20 cellular contexts compared by ENCODE assay signal in genomic region chr10:130910848-130911247, GRCh38.
DNase-seq lines count a peak whose midpoint lies in the region; ATAC-seq, FAIRE-seq and TF ChIP-seq lines count a peak whose summit lies in the region.
"Had no signal": no experiment of that assay in that cellular context is flagged by ENCODE, and none has a peak within 500 bp of the region (broad histone marks: within the 10 kb centered on the region; RNA-seq: fewer than 3 reads in every experiment).

No MANE protein-coding gene starts in this region.

- 1% methylated on average over 2 of the region's 2 CpGs for WGBS in HepG2 (ENCODE audit: low lambda C conversion rate)
- 65% methylated on average over 2 of the region's 2 CpGs for WGBS in right lobe of liver (ENCODE audit: insufficient coverage, low coverage, low lambda C conversion rate, missing lambda C conversion rate)
- 0% methylated on average over 1 of the region's 2 CpGs for WGBS in K562 (ENCODE audit: insufficient coverage, low coverage, missing lambda C conversion rate)

- no peak overlapping the region for H3K4me2 ChIP-seq in HepG2 (ENCODE audit: low read depth, low read length)
- H3K4me2 ChIP-seq in K562 (ENCODE audit: insufficient read depth, low read length), result no peak overlapping the region
- H3K4me2 ChIP-seq: A549 had no signal

- ATAC-seq in HepG2, result no peak
- ATAC-seq in right lobe of liver, result no peak
- ATAC-seq in K562, result no peak
- no peak for ATAC-seq in left lung
- ATAC-seq: A549; CD8-positive, alpha-beta T cell had no signal

- no peak overlapping the region for H2AFZ ChIP-seq in HepG2 (ENCODE audit: low read length)
- no peak overlapping the region for H2AFZ ChIP-seq in K562 (ENCODE audit: low read depth, low read length)

- POLR2A ChIA-PET in HepG2 (lab: Yijun Ruan, JAX) (no interaction called here), K562 (lab: Yijun Ruan, JAX) (no interaction called here)

- H3K27me3 ChIP-seq in HepG2 (ENCODE audit: control insufficient read depth in 1 of 2, insufficient read depth in 2 of 2, low read length in 2 of 2), result peaks cover 0 to 9% of the 10 kb centered on the region in 2 experiments; a peak in 1 of 5 replicates
- H3K27me3 ChIP-seq in right lobe of liver, result no peaks in the 10 kb centered on the region
- no peaks in the 10 kb centered on the region for H3K27me3 ChIP-seq in K562 (ENCODE audit: control insufficient read depth in 2 of 2, insufficient read depth in 2 of 2, low read length in 2 of 2)
- H3K27me3 ChIP-seq in left lung, result peaks cover 0 to 4% of the 10 kb centered on the region in 2 donors
- H3K27me3 ChIP-seq: BLaER1 treated with 17β-estradiol and CSF1 and Interleukin-3, amounts not matched to agents 10 nM and 100 nM had no signal

- H3K79me2 ChIP-seq in HepG2 (ENCODE audit: insufficient read depth, low read length) (no peaks in the 10 kb centered on the region), K562 (ENCODE audit: control insufficient read depth, insufficient read depth, low read length) (no peaks in the 10 kb centered on the region)

- CTCF ChIA-PET in HepG2 (lab: Yijun Ruan, JAX; ENCODE audit: low intra/inter-chr PET ratio, low total read pairs), result no interaction called here
- CTCF ChIA-PET in K562 (lab: Yijun Ruan, JAX; ENCODE audit: low intra/inter-chr PET ratio), result no interaction called here

- H3K4me1 ChIP-seq in HepG2 (ENCODE audit: insufficient read depth, low read length), result no peaks in the 10 kb centered on the region
- no peaks in the 10 kb centered on the region for H3K4me1 ChIP-seq in right lobe of liver
- H3K4me1 ChIP-seq in K562 (replicated peaks in 1 of 2; ENCODE audit: control insufficient read depth in 2 of 2, insufficient read depth in 2 of 2, low read length in 2 of 2), result no peaks in the 10 kb centered on the region
- no peaks in the 10 kb centered on the region for H3K4me1 ChIP-seq in left lung
- H3K4me1 ChIP-seq: A549, Caco-2 had no signal

- no peaks in the 10 kb centered on the region for H3K9me1 ChIP-seq in K562 (ENCODE audit: control insufficient read depth, insufficient read depth, low read length)

- TF ChIP-seq CTCF in HepG2 (CRISPR knock-in tag; IDR thresholded peaks at IDR 0.05), result no peak
- TF ChIP-seq CTCF in right lobe of liver (IDR thresholded peaks at IDR 0.05), result no peak
- TF ChIP-seq CTCF in K562 (IDR thresholded peaks at IDR 0.05 in 2 of 3, conservative IDR thresholded peaks at IDR 0.05 in 1 of 3; ENCODE audit: insufficient read depth in 2 of 3, low read depth in 1 of 3, low read length in 3 of 3), result no peak
- TF ChIP-seq CTCF in left lung (IDR thresholded peaks at IDR 0.05), result no peak

- H3K4me3 ChIP-seq in HepG2 (replicated peaks in 1 of 3; ENCODE audit: insufficient read depth in 1 of 3, low read depth in 2 of 3, low read length in 3 of 3) (no peak overlapping the region), right lobe of liver (no peak overlapping the region), K562 (no peak overlapping the region), left lung (no peak overlapping the region)
- H3K4me3 ChIP-seq: A549; BLaER1 treated with 17β-estradiol and CSF1 and Interleukin-3, amounts not matched to agents 10 nM and 100 nM had no signal

- H3K36me3 ChIP-seq in HepG2 (replicated peaks in 1 of 2; ENCODE audit: control insufficient read depth in 1 of 2, insufficient read depth in 2 of 2, low read length in 2 of 2) (no peaks in the 10 kb centered on the region), right lobe of liver (no peaks in the 10 kb centered on the region), K562 (ENCODE audit: control insufficient read depth, insufficient read depth, low read length) (no peaks in the 10 kb centered on the region), left lung (no peaks in the 10 kb centered on the region)
- H3K36me3 ChIP-seq: BLaER1 treated with 17β-estradiol and CSF1 and Interleukin-3, amounts not matched to agents 10 nM and 100 nM had no signal

- TF ChIP-seq POLR2A in HepG2 (IDR thresholded peaks at IDR 0.05; ENCODE audit: insufficient read depth in 1 of 2, low read depth in 2 of 2, low read length in 2 of 2) (no peak), right lobe of liver (IDR thresholded peaks at IDR 0.05) (no peak), K562 (conservative IDR thresholded peaks at IDR 0.05) (no peak)

- DNase-seq in HepG2 (ENCODE audit: low spot score), result no peak
- DNase-seq in right lobe of liver, result no peak
- no peak for DNase-seq in K562 (ENCODE audit: extremely low read depth in 1 of 4, low spot score in 3 of 4)
- no peak for DNase-seq in left lung
- no peak for DNase-seq in NAMALWA (ENCODE audit: low spot score)
- DNase-seq: AML-193; Caco-2; Calu3; CD4-positive, alpha-beta T cell; CD8-positive, alpha-beta T cell; DMS79 treated with DMSO at 0.1 percent for 48 hours; GF-D8 had no signal

- H3K9ac ChIP-seq in HepG2 (ENCODE audit: insufficient read depth, low read depth, low read length) (no peak overlapping the region), K562 (ENCODE audit: insufficient read depth in 1 of 2, low read depth in 2 of 2, low read length in 2 of 2) (no peak overlapping the region)
- H3K9ac ChIP-seq: BLaER1 treated with 17β-estradiol and CSF1 and Interleukin-3, amounts not matched to agents 10 nM and 100 nM had no signal

- in situ Hi-C loops in HepG2 (cut with HindIII; ENCODE audit: extremely low pct_ligation_motif_present, low pct_unique_long_range_greater_than_20kb) (no loop called here), K562 (cut with MboI) (no loop called here)

- H3K9me3 ChIP-seq in HepG2 (ENCODE audit: low read length) (peaks cover 12% of the 10 kb centered on the region; the same call in 1 of the 2 replicates), right lobe of liver (peaks cover 0 to 4% (median 0%) of the 10 kb centered on the region in 4 donors), K562 (replicated peaks; ENCODE audit: control insufficient read depth, insufficient read depth, low read depth, low read length) (no peaks in the 10 kb centered on the region), left lung (peaks cover 0 to 18% of the 10 kb centered on the region in 2 donors)
- H3K9me3 ChIP-seq: Caco-2 had no signal

- TF ChIP-seq RAD21 in HepG2 (CRISPR knock-in tag; IDR thresholded peaks at IDR 0.05) (no peak), K562 (CRISPR knock-in tag; conservative IDR thresholded peaks at IDR 0.05 in 1 of 2, IDR thresholded peaks at IDR 0.05 in 1 of 2) (no peak)

- no peak overlapping the region for H3K27ac ChIP-seq in HepG2 (ENCODE audit: extremely low read length, insufficient read depth, low read length)
- no peak overlapping the region for H3K27ac ChIP-seq in right lobe of liver
- H3K27ac ChIP-seq in K562 (ENCODE audit: extremely low read depth, low read depth, low read length), result no peak overlapping the region
- H3K27ac ChIP-seq in left lung, result no peak overlapping the region
- H3K27ac ChIP-seq: 22Rv1; A549; BLaER1 treated with 17β-estradiol and CSF1 and Interleukin-3, amounts not matched to agents 10 nM and 100 nM; C4-2B had no signal

- intact Hi-C loops in HepG2 (cut with micrococcal nuclease; ENCODE audit: unreplicated experiment) (no loop called here), right lobe of liver (cut with DNase I) (no loop called here), K562 (cut with micrococcal nuclease) (no loop called here), left lung (cut with DNase I) (no loop called here)

- TF ChIP-seq EP300 in HepG2 (IDR thresholded peaks at IDR 0.05; ENCODE audit: low read depth in 2 of 2, low read length in 2 of 2) (no peak), HepG2 (CRISPR knock-in tag; IDR thresholded peaks at IDR 0.05; ENCODE audit: borderline replicate concordance) (no peak), K562 (IDR thresholded peaks at IDR 0.05; ENCODE audit: low read length) (no peak)

- FAIRE-seq in HepG2 (lab: Jason Lieb, UNC), result no peak
- no peak for FAIRE-seq in K562 (lab: Jason Lieb, UNC)
- FAIRE-seq: A549, D721Med, G401.6, GM12891, GM19239 had no signal

- no peaks in the 10 kb centered on the region for H4K20me1 ChIP-seq in HepG2 (ENCODE audit: insufficient read depth, low read length)
- no peaks in the 10 kb centered on the region for H4K20me1 ChIP-seq in K562 (replicated peaks; ENCODE audit: control insufficient read depth, insufficient read depth, low read length)
- H4K20me1 ChIP-seq: BLaER1 treated with 17β-estradiol and CSF1 and Interleukin-3, amounts not matched to agents 10 nM and 100 nM had no signal

- BruUV-seq in HepG2 (replicated peaks; lab: Mats Ljungman, UMichigan) (no TSS peak), K562 (replicated peaks; lab: Mats Ljungman, UMichigan) (no TSS peak)

TF ChIP-seq in HepG2, 621 proteins besides CTCF, POLR2A, EP300 and RAD21:
- TF ChIP-seq ZNF317 (CRISPR knock-in tag; IDR thresholded peaks at IDR 0.05) (peak; percentile 93), ZNF660 (CRISPR knock-in tag; IDR thresholded peaks at IDR 0.05; ENCODE audit: borderline replicate concordance, low read depth) (no peak)

TF ChIP-seq in K562, 482 proteins besides CTCF, POLR2A, EP300 and RAD21:
- no peak for TF ChIP-seq NR0B1 (IDR thresholded peaks at IDR 0.05; ENCODE audit: partially characterized antibody)
- TF ChIP-seq MXI1 (IDR thresholded peaks at IDR 0.05; ENCODE audit: low read depth, low read length), result no peak
- TF ChIP-seq NFE2 (IDR thresholded peaks at IDR 0.05; ENCODE audit: low read depth), result 0 out of 2 replicates have a peak, but pooled peaks have one; percentile 37

Comparison
In these comparisons a context has a peak if more than half of its experiments do, and no peak if none do; other contexts are left out.
1. Of the 241 proteins assayed by ChIP-seq in both HepG2 and K562: peak only in HepG2: none; only in K562: NFE2; in both: none; in neither: 240.